Comparison of ENCODE assay signal across 11 cellular contexts in genomic region chr20:62133864-62134263, GRCh38. TPM values are rescaled to one million over a fixed set of nuclear protein-coding genes. Genes with fewer than 3 reads are reported as not detected.
DNase-seq lines count a peak whose midpoint lies in the region; ATAC-seq, FAIRE-seq and TF ChIP-seq lines count a peak whose summit lies in the region.
"Had no signal": no experiment of that assay in that cellular context is flagged by ENCODE, and none has a peak within 500 bp of the region (broad histone marks: within the 10 kb centered on the region; RNA-seq: fewer than 3 reads in every experiment).

No MANE protein-coding gene starts in this region.

- CTCF ChIA-PET in HepG2 (lab: Yijun Ruan, JAX; ENCODE audit: low intra/inter-chr PET ratio, low total read pairs) = no interaction called here

- TF ChIP-seq CTCF in HepG2 (CRISPR knock-in tag; IDR thresholded peaks at IDR 0.05) (0 out of 2 replicates have a peak, but pooled peaks have one; percentile 16), right lobe of liver (IDR thresholded peaks at IDR 0.05) (no peak), heart left ventricle (IDR thresholded peaks at IDR 0.05) (peak in 7 of 12 donors; percentile 10 to 30 (median 24)), upper lobe of left lung (IDR thresholded peaks at IDR 0.05) (peak in 1 of 6 experiments; percentile 20)

- H3K4me1 Mint-ChIP-seq in T-helper 17 cell = peaks cover 25% of the 10 kb centered on the region

- H4K20me1 ChIP-seq in HepG2 (ENCODE audit: insufficient read depth, low read length) = peaks cover 34% of the 10 kb centered on the region

- H3K4me1 ChIP-seq in HepG2 (ENCODE audit: insufficient read depth, low read length) (peaks cover 31% of the 10 kb centered on the region), right lobe of liver (peaks cover 0 to 17% (median 6%) of the 10 kb centered on the region in 4 donors), heart left ventricle (peaks cover 3 to 67% (median 45%) of the 10 kb centered on the region in 12 donors), upper lobe of left lung (peaks cover 27 to 39% (median 29%) of the 10 kb centered on the region in 4 donors)

- no peak for FAIRE-seq in HepG2 (lab: Jason Lieb, UNC)

- TF ChIP-seq POLR2A in HepG2 (IDR thresholded peaks at IDR 0.05; ENCODE audit: insufficient read depth in 1 of 2, low read depth in 2 of 2, low read length in 2 of 2) (no peak), right lobe of liver (IDR thresholded peaks at IDR 0.05) (no peak), heart left ventricle (IDR thresholded peaks at IDR 0.05) (no peak), upper lobe of left lung (IDR thresholded peaks at IDR 0.05) (no peak), erythroblast (IDR thresholded peaks at IDR 0.05; ENCODE audit: low read length) (no peak)

- H3K36me3 ChIP-seq in HepG2 (replicated peaks in 1 of 2; ENCODE audit: control insufficient read depth in 1 of 2, insufficient read depth in 2 of 2, low read length in 2 of 2) = peaks cover 65 to 92% of the 10 kb centered on the region in 2 experiments
- peaks cover 10 to 75% (median 47%) of the 10 kb centered on the region in 4 donors for H3K36me3 ChIP-seq in right lobe of liver
- H3K36me3 ChIP-seq in heart left ventricle = peaks cover 0 to 100% (median 91%) of the 10 kb centered on the region in 9 donors
- H3K36me3 ChIP-seq in upper lobe of left lung = peaks cover 46 to 97% (median 79%) of the 10 kb centered on the region in 4 donors

- no peak for DNase-seq in HepG2 (ENCODE audit: low spot score)
- DNase-seq in right lobe of liver = no peak
- DNase-seq in T-helper 17 cell = no peak
- peak in 1 of 5 donors; percentile 25 for DNase-seq in heart left ventricle
- no peak for DNase-seq in upper lobe of left lung
- no peak for DNase-seq in erythroblast (lab: John Stamatoyannopoulos, UW)
- DNase-seq in posterior cingulate gyrus = no peak
- no peak for DNase-seq in NCI-H2029 (lab: John Stamatoyannopoulos, UW)
- DNase-seq: DMS153, NCI-H187 treated with DMSO at 0.1 percent for 48 hours had no signal

- H3K27me3 ChIP-seq in HepG2 (ENCODE audit: control insufficient read depth in 1 of 2, insufficient read depth in 2 of 2, low read length in 2 of 2) = no peaks in the 10 kb centered on the region
- no peaks in the 10 kb centered on the region for H3K27me3 ChIP-seq in right lobe of liver
- no peaks in the 10 kb centered on the region for H3K27me3 ChIP-seq in heart left ventricle
- no peaks in the 10 kb centered on the region for H3K27me3 ChIP-seq in upper lobe of left lung

- ATAC-seq in HepG2 (peak; percentile 43), right lobe of liver (no peak), T-helper 17 cell (no peak), heart left ventricle (peak; percentile 27 to 45 (median 44)), upper lobe of left lung (ENCODE audit: low FRiP score in 2 of 2) (no peak)

- H3K27ac Mint-ChIP-seq in T-helper 17 cell = no peak overlapping the region

- intact Hi-C loops in HepG2 (cut with micrococcal nuclease; ENCODE audit: unreplicated experiment) (no loop called here), right lobe of liver (cut with DNase I) (loop anchor here (10.0 kb wide), 1 partner anchor 119 kb away; no protein-coding TSS in a partner anchor), heart left ventricle (cut with DNase I) (loop anchor here in 1 of 10 donors (5.0 kb wide), 1 partner anchor 112 kb away; no protein-coding TSS in a partner anchor), posterior cingulate gyrus (cut with DNase I) (no loop called here)

- WGBS in HepG2 (ENCODE audit: low lambda C conversion rate) = 96% methylated on average over 12 of the region's 12 CpGs
- WGBS in right lobe of liver (ENCODE audit: insufficient coverage, low coverage, low lambda C conversion rate, missing lambda C conversion rate) = 66% methylated on average over 6 of the region's 12 CpGs
- 64 to 66% (median 66%) methylated on average over 11 to 12 of the region's 12 CpGs for WGBS in heart left ventricle, 4 donors
- WGBS in upper lobe of left lung, 2 donors = 79 to 86% methylated on average over 7 to 12 of the region's 12 CpGs

- peak overlapping the region; percentile 53 for H3K4me3 Mint-ChIP-seq in T-helper 17 cell

- H3K36me3 Mint-ChIP-seq in T-helper 17 cell (ENCODE audit: low read depth) = peaks cover 7% of the 10 kb centered on the region

- no peak for TF ChIP-seq EP300 in HepG2 (IDR thresholded peaks at IDR 0.05; ENCODE audit: low read depth in 2 of 2, low read length in 2 of 2)
- TF ChIP-seq EP300 in HepG2 (CRISPR knock-in tag; IDR thresholded peaks at IDR 0.05; ENCODE audit: borderline replicate concordance) = no peak
- TF ChIP-seq EP300 in upper lobe of left lung (IDR thresholded peaks at IDR 0.05) = no peak

- BruUV-seq in HepG2 (replicated peaks; lab: Mats Ljungman, UMichigan) = no TSS peak

- TF ChIP-seq RAD21 in HepG2 (CRISPR knock-in tag; IDR thresholded peaks at IDR 0.05) = peak; percentile 33

- POLR2A ChIA-PET in HepG2 (lab: Yijun Ruan, JAX) = interaction anchor here (7.8 kb wide), 1 partner anchor 12 kb away, joined by 86 read pairs; the partner anchor contains the start of gene LSM14B

- no peak overlapping the region for H3K4me3 ChIP-seq in HepG2 (replicated peaks in 1 of 3; ENCODE audit: insufficient read depth in 1 of 3, low read depth in 2 of 3, low read length in 3 of 3)
- no peak overlapping the region for H3K4me3 ChIP-seq in right lobe of liver
- H3K4me3 ChIP-seq in heart left ventricle = peak overlapping the region in 1 of 12 donors; percentile 33
- no peak overlapping the region for H3K4me3 ChIP-seq in upper lobe of left lung

- H3K4me2 ChIP-seq in HepG2 (ENCODE audit: low read depth, low read length) = no peak overlapping the region

- no peaks in the 10 kb centered on the region for H3K27me3 Mint-ChIP-seq in T-helper 17 cell
- H3K27me3 Mint-ChIP-seq: progenitor cell of endocrine pancreas had no signal

- in situ Hi-C loops in HepG2 (cut with HindIII; ENCODE audit: extremely low pct_ligation_motif_present, low pct_unique_long_range_greater_than_20kb) = no loop called here

- no peak overlapping the region for H2AFZ ChIP-seq in HepG2 (ENCODE audit: low read length)

- H3K27ac ChIP-seq in HepG2 (ENCODE audit: extremely low read length, insufficient read depth, low read length) (peak overlapping the region; percentile 15), right lobe of liver (peak overlapping the region in 1 of 3 donors; percentile 47), heart left ventricle (peak overlapping the region in 10 of 12 donors; percentile 5 to 90 (median 74)), upper lobe of left lung (peak overlapping the region; percentile 62 to 83 (median 78))

- H3K79me2 ChIP-seq in HepG2 (ENCODE audit: insufficient read depth, low read length) = no peaks in the 10 kb centered on the region

- H3K9me3 ChIP-seq in HepG2 (ENCODE audit: low read length) (no peaks in the 10 kb centered on the region), right lobe of liver (no peaks in the 10 kb centered on the region), T-helper 17 cell (ENCODE audit: control insufficient read depth, low read length, poor library complexity, severe bottlenecking) (no peaks in the 10 kb centered on the region), heart left ventricle (no peaks in the 10 kb centered on the region), upper lobe of left lung (no peaks in the 10 kb centered on the region)

- no peak overlapping the region for H3K9ac ChIP-seq in HepG2 (ENCODE audit: insufficient read depth, low read depth, low read length)

RNA-seq across cellular contexts. Expression of gene PSMA7, which starts 9.3 kb away (rescaled TPM):
- 531 and 639 TPM in 2 replicates for total RNA-seq in HepG2 (2016; rRNA removed; fragmentation: Illumina TruSeq; extraction: Trizol)
- 280 and 300 TPM in 2 replicates for total RNA-seq in HepG2 (2016; cell fraction: cytosol; rRNA removed; fragmentation: Illumina TruSeq; extraction: Trizol; ENCODE audit: low read depth)
- 555 and 661 TPM in 2 replicates for total RNA-seq in HepG2 (2016; cell fraction: insoluble cytoplasmic fraction; rRNA removed; fragmentation: Illumina TruSeq; extraction: Trizol)
- total RNA-seq in HepG2 (2016; cell fraction: membrane; rRNA removed; fragmentation: Illumina TruSeq; extraction: Trizol) = 259 and 300 TPM in 2 replicates
- total RNA-seq in HepG2 (2016; cell fraction: nucleus; rRNA removed; fragmentation: Illumina TruSeq; extraction: Trizol) = 259 and 270 TPM in 2 replicates
- polyA plus RNA-seq in HepG2 (2011; rRNA removed) = 571 and 631 TPM in 2 replicates
- 539 and 602 TPM in 2 replicates for polyA plus RNA-seq in HepG2 (2011; cell fraction: cytosol; rRNA removed)
- polyA plus RNA-seq in HepG2 (2011; cell fraction: nucleus; rRNA removed) = 375 and 401 TPM in 2 replicates
- 283 and 330 TPM in 2 replicates for polyA plus RNA-seq in HepG2 (2012)
- polyA plus RNA-seq in HepG2 (2016; cell fraction: cytosol; fragmentation: Illumina TruSeq; extraction: Trizol; ENCODE audit: low read depth) = 290 and 328 TPM in 2 replicates
- 656 and 720 TPM in 2 replicates for polyA plus RNA-seq in HepG2 (2016; cell fraction: insoluble cytoplasmic fraction; fragmentation: Illumina TruSeq; extraction: Trizol; ENCODE audit: low read depth)
- 233 and 270 TPM in 2 replicates for polyA plus RNA-seq in HepG2 (2016; cell fraction: membrane; fragmentation: Illumina TruSeq; extraction: Trizol; ENCODE audit: low read depth)
- 418 and 431 TPM in 2 replicates for polyA plus RNA-seq in HepG2 (2016; cell fraction: nucleus; fragmentation: Illumina TruSeq; extraction: Trizol; ENCODE audit: insufficient read depth, low read depth)
- 380 and 541 TPM in 2 replicates for polyA minus RNA-seq in HepG2 (2011; rRNA and poly(A)+ RNA removed; ENCODE audit: low replicate concordance)
- 93.0 and 111 TPM in 2 replicates for polyA minus RNA-seq in HepG2 (2011; cell fraction: cytosol; rRNA and poly(A)+ RNA removed)
- 111 and 120 TPM in 2 replicates for polyA minus RNA-seq in HepG2 (2011; cell fraction: nucleus; rRNA and poly(A)+ RNA removed)
- 100 to 1,000 TPM; 108 to 268 (median 116) TPM for total RNA-seq in right lobe of liver
- total RNA-seq in T-helper 17 cell = 100 to 1,000 TPM; 144 to 158 TPM
- total RNA-seq in heart left ventricle = 100 to 1,000 TPM; 172 to 432 (median 233) TPM
- polyA plus RNA-seq in heart left ventricle = 100 to 1,000 TPM; 220 to 472 TPM
- 100 to 1,000 TPM; 186 to 317 (median 240) TPM for total RNA-seq in upper lobe of left lung

RNA-seq across cellular contexts. Expression of gene SS18L1, which starts 9.7 kb away (rescaled TPM):
- 15.3 and 17.8 TPM in 2 replicates for total RNA-seq in HepG2 (2016; rRNA removed; fragmentation: Illumina TruSeq; extraction: Trizol)
- total RNA-seq in HepG2 (2016; cell fraction: cytosol; rRNA removed; fragmentation: Illumina TruSeq; extraction: Trizol; ENCODE audit: low read depth) = 8.6 and 10.0 TPM in 2 replicates
- 14.3 and 17.3 TPM in 2 replicates for total RNA-seq in HepG2 (2016; cell fraction: insoluble cytoplasmic fraction; rRNA removed; fragmentation: Illumina TruSeq; extraction: Trizol)
- total RNA-seq in HepG2 (2016; cell fraction: membrane; rRNA removed; fragmentation: Illumina TruSeq; extraction: Trizol) = 13.2 and 13.6 TPM in 2 replicates
- 21.3 and 26.0 TPM in 2 replicates for total RNA-seq in HepG2 (2016; cell fraction: nucleus; rRNA removed; fragmentation: Illumina TruSeq; extraction: Trizol)
- 27.6 and 32.0 TPM in 2 replicates for polyA plus RNA-seq in HepG2 (2011; rRNA removed)
- 13.9 and 24.3 TPM in 2 replicates for polyA plus RNA-seq in HepG2 (2011; cell fraction: cytosol; rRNA removed)
- polyA plus RNA-seq in HepG2 (2011; cell fraction: nucleus; rRNA removed) = 94.6 and 141 TPM in 2 replicates
- 16.9 and 17.6 TPM in 2 replicates for polyA plus RNA-seq in HepG2 (2012)
- polyA plus RNA-seq in HepG2 (2016; cell fraction: cytosol; fragmentation: Illumina TruSeq; extraction: Trizol; ENCODE audit: low read depth) = 2.6 and 2.8 TPM in 2 replicates
- polyA plus RNA-seq in HepG2 (2016; cell fraction: insoluble cytoplasmic fraction; fragmentation: Illumina TruSeq; extraction: Trizol; ENCODE audit: low read depth) = 12.8 and 13.4 TPM in 2 replicates
- polyA plus RNA-seq in HepG2 (2016; cell fraction: membrane; fragmentation: Illumina TruSeq; extraction: Trizol; ENCODE audit: low read depth) = 5.4 and 6.3 TPM in 2 replicates
- polyA plus RNA-seq in HepG2 (2016; cell fraction: nucleus; fragmentation: Illumina TruSeq; extraction: Trizol; ENCODE audit: insufficient read depth, low read depth) = 60.6 and 69.1 TPM in 2 replicates
- polyA minus RNA-seq in HepG2 (2011; rRNA and poly(A)+ RNA removed; ENCODE audit: low replicate concordance) = 32.8 and 53.5 TPM in 2 replicates
- polyA minus RNA-seq in HepG2 (2011; cell fraction: cytosol; rRNA and poly(A)+ RNA removed) = 14.5 and 16.4 TPM in 2 replicates
- polyA minus RNA-seq in HepG2 (2011; cell fraction: nucleus; rRNA and poly(A)+ RNA removed) = 30.1 and 33.4 TPM in 2 replicates
- total RNA-seq in right lobe of liver = 10 to 100 TPM; 14.1 to 26.5 (median 23.7) TPM
- total RNA-seq in T-helper 17 cell = 10 to 100 TPM; 13.1 to 16.0 TPM
- 10 to 100 TPM in 2 of 9 donors, 1 to 10 TPM in 7; 6.5 to 12.4 (median 8.6) TPM for total RNA-seq in heart left ventricle
- polyA plus RNA-seq in heart left ventricle = 1 to 10 TPM; 7.8 to 7.9 TPM
- total RNA-seq in upper lobe of left lung = 10 to 100 TPM; 12.2 to 70.8 (median 19.7) TPM

RNA-seq across cellular contexts. Expression of gene LSM14B, which starts 11.6 kb away (rescaled TPM):
- total RNA-seq in HepG2 (2016; rRNA removed; fragmentation: Illumina TruSeq; extraction: Trizol) (77.7 and 79.2 TPM in 2 replicates), right lobe of liver (10 to 100 TPM in 5 of 6 experiments, 1 to 10 TPM in 1; 9.5 to 19.8 (median 14.2) TPM), T-helper 17 cell (10 to 100 TPM; 32.3 to 34.1 TPM), heart left ventricle (10 to 100 TPM; 38.6 to 64.7 (median 54.6) TPM), upper lobe of left lung (10 to 100 TPM; 27.8 to 46.3 (median 36.4) TPM)
- total RNA-seq in HepG2 (2016; cell fraction: cytosol; rRNA removed; fragmentation: Illumina TruSeq; extraction: Trizol; ENCODE audit: low read depth) = 24.5 and 25.5 TPM in 2 replicates
- total RNA-seq in HepG2 (2016; cell fraction: insoluble cytoplasmic fraction; rRNA removed; fragmentation: Illumina TruSeq; extraction: Trizol) = 67.6 and 79.5 TPM in 2 replicates
- total RNA-seq in HepG2 (2016; cell fraction: membrane; rRNA removed; fragmentation: Illumina TruSeq; extraction: Trizol) = 64.7 and 64.9 TPM in 2 replicates
- 45.7 and 51.1 TPM in 2 replicates for total RNA-seq in HepG2 (2016; cell fraction: nucleus; rRNA removed; fragmentation: Illumina TruSeq; extraction: Trizol)
- polyA plus RNA-seq in HepG2 (2011; rRNA removed) (43.3 and 50.4 TPM in 2 replicates), heart left ventricle (10 to 100 TPM; 26.1 to 60.0 TPM)
- 24.6 and 38.4 TPM in 2 replicates for polyA plus RNA-seq in HepG2 (2011; cell fraction: cytosol; rRNA removed)
- polyA plus RNA-seq in HepG2 (2011; cell fraction: nucleus; rRNA removed) = 68.1 and 80.1 TPM in 2 replicates
- 35.5 and 43.9 TPM in 2 replicates for polyA plus RNA-seq in HepG2 (2012)
- 15.6 and 19.3 TPM in 2 replicates for polyA plus RNA-seq in HepG2 (2016; cell fraction: cytosol; fragmentation: Illumina TruSeq; extraction: Trizol; ENCODE audit: low read depth)
- polyA plus RNA-seq in HepG2 (2016; cell fraction: insoluble cytoplasmic fraction; fragmentation: Illumina TruSeq; extraction: Trizol; ENCODE audit: low read depth) = 70.8 and 83.3 TPM in 2 replicates
- 38.0 and 40.1 TPM in 2 replicates for polyA plus RNA-seq in HepG2 (2016; cell fraction: membrane; fragmentation: Illumina TruSeq; extraction: Trizol; ENCODE audit: low read depth)
- polyA plus RNA-seq in HepG2 (2016; cell fraction: nucleus; fragmentation: Illumina TruSeq; extraction: Trizol; ENCODE audit: insufficient read depth, low read depth) = 84.6 and 88.2 TPM in 2 replicates
- polyA minus RNA-seq in HepG2 (2011; rRNA and poly(A)+ RNA removed; ENCODE audit: low replicate concordance) = 41.0 and 77.9 TPM in 2 replicates
- polyA minus RNA-seq in HepG2 (2011; cell fraction: cytosol; rRNA and poly(A)+ RNA removed) = 22.8 and 27.3 TPM in 2 replicates
- 35.0 and 37.7 TPM in 2 replicates for polyA minus RNA-seq in HepG2 (2011; cell fraction: nucleus; rRNA and poly(A)+ RNA removed)

RNA-seq across cellular contexts. Expression of gene MTG2, which starts 49.0 kb away (rescaled TPM):
- total RNA-seq in HepG2 (2016; rRNA removed; fragmentation: Illumina TruSeq; extraction: Trizol) (31.3 and 37.8 TPM in 2 replicates), right lobe of liver (10 to 100 TPM; 27.0 to 45.6 (median 31.8) TPM), T-helper 17 cell (10 to 100 TPM; 13.8 to 14.3 TPM), heart left ventricle (10 to 100 TPM; 20.7 to 36.8 (median 26.5) TPM), upper lobe of left lung (10 to 100 TPM; 28.3 to 42.3 (median 32.0) TPM)
- total RNA-seq in HepG2 (2016; cell fraction: cytosol; rRNA removed; fragmentation: Illumina TruSeq; extraction: Trizol; ENCODE audit: low read depth) = 14.9 and 15.3 TPM in 2 replicates
- 30.0 and 35.2 TPM in 2 replicates for total RNA-seq in HepG2 (2016; cell fraction: insoluble cytoplasmic fraction; rRNA removed; fragmentation: Illumina TruSeq; extraction: Trizol)
- total RNA-seq in HepG2 (2016; cell fraction: membrane; rRNA removed; fragmentation: Illumina TruSeq; extraction: Trizol) = 20.4 and 23.8 TPM in 2 replicates
- 23.8 and 28.4 TPM in 2 replicates for total RNA-seq in HepG2 (2016; cell fraction: nucleus; rRNA removed; fragmentation: Illumina TruSeq; extraction: Trizol)
- polyA plus RNA-seq in HepG2 (2011; rRNA removed) (20.4 and 22.5 TPM in 2 replicates), heart left ventricle (10 to 100 TPM; 28.9 to 40.7 TPM)
- polyA plus RNA-seq in HepG2 (2011; cell fraction: cytosol; rRNA removed) = 19.5 and 23.4 TPM in 2 replicates
- polyA plus RNA-seq in HepG2 (2011; cell fraction: nucleus; rRNA removed) = 31.1 and 31.2 TPM in 2 replicates
- 21.4 and 26.9 TPM in 2 replicates for polyA plus RNA-seq in HepG2 (2012)
- 13.5 and 13.6 TPM in 2 replicates for polyA plus RNA-seq in HepG2 (2016; cell fraction: cytosol; fragmentation: Illumina TruSeq; extraction: Trizol; ENCODE audit: low read depth)
- 33.7 and 36.3 TPM in 2 replicates for polyA plus RNA-seq in HepG2 (2016; cell fraction: insoluble cytoplasmic fraction; fragmentation: Illumina TruSeq; extraction: Trizol; ENCODE audit: low read depth)
- 18.0 and 19.8 TPM in 2 replicates for polyA plus RNA-seq in HepG2 (2016; cell fraction: membrane; fragmentation: Illumina TruSeq; extraction: Trizol; ENCODE audit: low read depth)
- polyA plus RNA-seq in HepG2 (2016; cell fraction: nucleus; fragmentation: Illumina TruSeq; extraction: Trizol; ENCODE audit: insufficient read depth, low read depth) = 87.6 and 92.7 TPM in 2 replicates
- polyA minus RNA-seq in HepG2 (2011; rRNA and poly(A)+ RNA removed; ENCODE audit: low replicate concordance) = 27.2 and 36.2 TPM in 2 replicates
- polyA minus RNA-seq in HepG2 (2011; cell fraction: cytosol; rRNA and poly(A)+ RNA removed) = 13.0 and 15.4 TPM in 2 replicates
- polyA minus RNA-seq in HepG2 (2011; cell fraction: nucleus; rRNA and poly(A)+ RNA removed) = 16.7 and 20.9 TPM in 2 replicates

Comparison
In these comparisons a context has a peak if more than half of its experiments do, and no peak if none do; other contexts are left out.
1. ATAC-seq: peak in HepG2 (single experiment) and heart left ventricle (4 of 4); none in right lobe of liver (0 of 4), T-helper 17 cell (single experiment) and upper lobe of left lung (0 of 2).
2. CTCF ChIP-seq: peak in HepG2 (single experiment) and heart left ventricle (7 of 12); none in right lobe of liver (0 of 4).
3. intact Hi-C loops: an anchor here in right lobe of liver (10.0 kb wide); none called in HepG2 and posterior cingulate gyrus.